ENCODE assay signal across 10 cellular contexts in the genomic region with DNA sequence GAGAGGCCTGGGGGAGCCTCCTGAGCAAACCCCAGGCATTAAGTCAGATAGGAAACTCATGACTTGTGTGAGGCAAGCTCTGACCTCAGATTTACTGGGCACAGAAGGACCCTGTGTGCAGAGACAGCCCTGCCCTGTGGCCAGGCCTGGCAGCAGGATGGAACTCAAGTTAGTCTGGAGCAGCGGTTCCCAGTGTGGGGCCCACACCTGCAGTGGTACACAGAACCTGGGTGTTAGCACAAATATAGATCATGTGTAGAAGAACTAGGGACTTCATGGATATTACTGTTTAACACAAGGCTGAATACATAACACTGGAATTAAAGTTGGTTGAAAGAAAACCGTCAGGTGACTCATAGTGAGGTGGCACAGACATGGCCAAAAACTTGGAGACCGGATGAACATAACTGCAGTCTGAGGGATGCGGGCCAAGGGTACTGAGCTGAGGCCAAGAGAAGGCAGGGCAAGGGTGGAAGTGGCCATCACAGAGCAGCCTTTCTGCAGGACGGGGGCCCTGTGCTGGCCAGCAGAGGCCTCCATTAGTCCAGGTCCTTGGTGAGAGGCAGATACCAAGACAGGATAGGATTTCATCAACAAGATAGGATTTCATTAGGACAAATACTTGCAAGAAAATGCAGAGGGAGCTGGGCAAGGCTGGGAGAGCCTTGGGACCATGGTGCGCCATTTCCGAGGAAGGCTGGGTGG. TPM values are rescaled to one million over a fixed set of nuclear protein-coding genes. Genes with fewer than 3 reads are reported as not detected.
DNase-seq lines count a peak whose midpoint lies in the region; ATAC-seq, FAIRE-seq and TF ChIP-seq lines count a peak whose summit lies in the region.
"Had no signal": no experiment of that assay in that cellular context is flagged by ENCODE, and none has a peak within 500 bp of the region (broad histone marks: within the 10 kb centered on the region; RNA-seq: fewer than 3 reads in every experiment).

No MANE protein-coding gene starts in this region.

- POLR2A ChIA-PET in A549 (lab: Yijun Ruan, JAX) (interaction anchor here (1.0 to 3.8 kb wide), 3 partner anchors 13 to 64 kb away, joined by 4 to 43 read pairs (median 13); partner anchors contain the start of gene VHL), HEK293T (lab: Yijun Ruan, JAX) (no interaction called here)

- DNase-seq in A549 (ENCODE audit: low read depth in 1 of 2, low spot score in 1 of 2) (peak; percentile 82 to 83), HTR-8/SVneo (ENCODE audit: insufficient read length, low spot score) (peak; percentile 73), choroid plexus epithelial cell (ENCODE audit: low read depth) (peak; percentile 66), mucosa of descending colon (peak in 1 of 3 donors; percentile 48), T-helper 17 cell (no peak), HEK293T (ENCODE audit: extremely low spot score) (no peak), G401 (ENCODE audit: low spot score) (no peak)
- DNase-seq: DND-41 had no signal

- ATAC-seq in A549, result peak; percentile 84 to 88
- ATAC-seq in mucosa of descending colon, result peak; percentile 7
- no peak for ATAC-seq in T-helper 17 cell
- ATAC-seq in HG03097 (IDR thresholded peaks at IDR 0.05; ENCODE audit: low FRiP score, unreplicated experiment), result no peak

- H3K4me1 Mint-ChIP-seq in T-helper 17 cell, result peaks cover 19% of the 10 kb centered on the region

- in situ Hi-C loops in G401 (cut with HindIII; ENCODE audit: low sequenced_read_pairs), result no loop called here

- intact Hi-C loops in mucosa of descending colon (cut with DNase I, micrococcal nuclease), result no loop called here

- 27% methylated on average over 7 of the region's 7 CpGs for WGBS in A549 (ENCODE audit: missing lambda C conversion rate)

- FAIRE-seq in A549 (lab: Jason Lieb, UNC) (no peak), HTR-8/SVneo (lab: Jason Lieb, UNC) (peak; percentile 16)

- peak; percentile 14 to 51; a peak in 2 of 5 replicates for TF ChIP-seq EP300 in A549 (IDR thresholded peaks at IDR 0.05)

- no peak for TF ChIP-seq POLR2A in A549 (IDR thresholded peaks at IDR 0.05; ENCODE audit: low read length)

- CTCF ChIA-PET in A549 (lab: Yijun Ruan, JAX), result interaction anchor here (0.5 to 7.8 kb wide), 10 partner anchors 8 to 83 kb away, joined by 3 to 88 read pairs (median 4); partner anchors contain the start of gene IRAK2
- CTCF ChIA-PET in HEK293T (lab: Yijun Ruan, JAX), result no interaction called here

- no peak overlapping the region for H3K4me3 Mint-ChIP-seq in T-helper 17 cell

- peak overlapping the region; percentile 75 for H3K4me2 ChIP-seq in A549

- H3K4me1 ChIP-seq in A549 (peaks cover 58% of the 10 kb centered on the region), mucosa of descending colon (ENCODE audit: low read depth) (peaks cover 18% of the 10 kb centered on the region)

- no peak for TF ChIP-seq CTCF in A549 (IDR thresholded peaks at IDR 0.05)
- peak; percentile 33 for TF ChIP-seq CTCF in choroid plexus epithelial cell (conservative IDR thresholded peaks at IDR 0.05; ENCODE audit: low read depth, low read length)
- no peak for TF ChIP-seq CTCF in mucosa of descending colon (IDR thresholded peaks at IDR 0.05)

- H3K27me3 Mint-ChIP-seq in T-helper 17 cell, result no peaks in the 10 kb centered on the region

- no peak overlapping the region for H3K4me3 ChIP-seq in A549
- H3K4me3 ChIP-seq in choroid plexus epithelial cell (ENCODE audit: low read depth, low read length), result no peak overlapping the region
- H3K4me3 ChIP-seq in mucosa of descending colon, result no peak overlapping the region

- peaks cover 8% of the 10 kb centered on the region for H3K36me3 Mint-ChIP-seq in T-helper 17 cell (ENCODE audit: low read depth)

- TF ChIP-seq RAD21 in A549 (conservative IDR thresholded peaks at IDR 0.05 in 1 of 2, IDR thresholded peaks at IDR 0.05 in 1 of 2), result 0 out of 5 replicates have a peak, but pooled peaks of 1 of the 2 experiments have one; percentile 18

- H3K27ac ChIP-seq in A549, result peak overlapping the region; percentile 83 to 89
- H3K27ac ChIP-seq: neutrophil had no signal

- H3K9me3 ChIP-seq in A549, result no peaks in the 10 kb centered on the region
- H3K9me3 ChIP-seq in mucosa of descending colon, result no peaks in the 10 kb centered on the region
- no peaks in the 10 kb centered on the region for H3K9me3 ChIP-seq in T-helper 17 cell (ENCODE audit: control insufficient read depth, low read length, poor library complexity, severe bottlenecking)
- H3K9me3 ChIP-seq: neutrophil had no signal

- no peaks in the 10 kb centered on the region for H3K36me3 ChIP-seq in mucosa of descending colon (ENCODE audit: low read depth)

- H3K27ac Mint-ChIP-seq in T-helper 17 cell, result no peak overlapping the region

TF ChIP-seq in A549, 52 proteins besides CTCF, POLR2A, EP300 and RAD21 (continues in another document):
- TF ChIP-seq TP53 (CRISPR knock-in tag; IDR thresholded peaks at IDR 0.05) (no peak), HOXB5 (CRISPR knock-in tag; IDR thresholded peaks at IDR 0.05) (no peak), FOSL2 (IDR thresholded peaks at IDR 0.05) (peak; percentile 93), FOSL2 (CRISPR knock-in tag; IDR thresholded peaks at IDR 0.05) (peak; percentile 95), ZNF302 (CRISPR knock-in tag; IDR thresholded peaks at IDR 0.05) (no peak), JUN (IDR thresholded peaks at IDR 0.05) (peak; percentile 70 to 85; a peak in 4 of 5 replicates), SMC3 (IDR thresholded peaks at IDR 0.05) (peak; percentile 36; the same call in 2 of the 3 replicates), MAX (IDR thresholded peaks at IDR 0.05) (peak; percentile 80), CEBPB (IDR thresholded peaks at IDR 0.05) (peak; percentile 35 to 59; a peak in 1 of 4 replicates), GATA3 (IDR thresholded peaks at IDR 0.05; ENCODE audit: borderline replicate concordance) (peak; percentile 72; the same call in 1 of the 2 replicates)
- TF ChIP-seq, protein P1, sequence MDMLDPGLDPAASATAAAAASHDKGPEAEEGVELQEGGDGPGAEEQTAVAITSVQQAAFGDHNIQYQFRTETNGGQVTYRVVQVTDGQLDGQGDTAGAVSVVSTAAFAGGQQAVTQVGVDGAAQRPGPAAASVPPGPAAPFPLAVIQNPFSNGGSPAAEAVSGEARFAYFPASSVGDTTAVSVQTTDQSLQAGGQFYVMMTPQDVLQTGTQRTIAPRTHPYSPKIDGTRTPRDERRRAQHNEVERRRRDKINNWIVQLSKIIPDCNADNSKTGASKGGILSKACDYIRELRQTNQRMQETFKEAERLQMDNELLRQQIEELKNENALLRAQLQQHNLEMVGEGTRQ (IDR thresholded peaks at IDR 0.05), result peak; percentile 39; the same call in 1 of the 2 replicates

TF ChIP-seq in HEK293T, 16 proteins besides CTCF, POLR2A, EP300 and RAD21:
- TF ChIP-seq LEF1 (IDR thresholded peaks at IDR 0.05; ENCODE audit: borderline replicate concordance), result no peak
- TF ChIP-seq HDGF (IDR thresholded peaks at IDR 0.05; ENCODE audit: borderline replicate concordance), result no peak

RNA-seq across cellular contexts. Expression of gene IRAK2, which starts 40.9 kb away (rescaled TPM):
- 12.5 and 15.3 TPM in 2 replicates for polyA plus RNA-seq in A549 (2011; rRNA removed)
- polyA plus RNA-seq in A549 (2012; cell fraction: cytosol; rRNA removed), result 6.9 and 9.6 TPM in 2 replicates
- polyA plus RNA-seq in A549 (2012; cell fraction: nucleus; rRNA removed), result 8.7 and 12.0 TPM in 2 replicates
- 7.8 to 9.1 TPM (median 7.9 TPM) in 3 replicates for polyA plus RNA-seq in A549 (2017; fragmentation: RNase III; extraction: RNeasy Plus Mini Kit Qiagen cat#74134 plus additional on column Dnase treatment)
- polyA minus RNA-seq in A549 (2011; rRNA and poly(A)+ RNA removed), result 11.3 and 13.5 TPM in 2 replicates
- total RNA-seq in mucosa of descending colon, result 1 to 10 TPM; 1.1 to 3.2 (median 2.4) TPM
- 1 to 10 TPM; 4.6 to 5.0 TPM for total RNA-seq in T-helper 17 cell
- total RNA-seq in G401 (2014; rRNA removed; shearing (Covaris generic)), result 2.4 and 2.5 TPM in 2 replicates

RNA-seq across cellular contexts. Expression of gene TATDN2, which starts 42.6 kb away (rescaled TPM):
- 22.4 and 27.6 TPM in 2 replicates for polyA plus RNA-seq in A549 (2011; rRNA removed)
- polyA plus RNA-seq in A549 (2012; cell fraction: cytosol; rRNA removed), result 14.1 and 19.3 TPM in 2 replicates
- 15.7 and 18.0 TPM in 2 replicates for polyA plus RNA-seq in A549 (2012; cell fraction: nucleus; rRNA removed)
- 31.7 to 36.0 TPM (median 34.9 TPM) in 3 replicates for polyA plus RNA-seq in A549 (2017; fragmentation: RNase III; extraction: RNeasy Plus Mini Kit Qiagen cat#74134 plus additional on column Dnase treatment)
- 35.4 and 40.6 TPM in 2 replicates for polyA minus RNA-seq in A549 (2011; rRNA and poly(A)+ RNA removed)
- total RNA-seq in mucosa of descending colon, result 10 to 100 TPM; 29.8 to 34.9 (median 34.4) TPM
- total RNA-seq in T-helper 17 cell, result 10 to 100 TPM; 56.8 to 63.7 TPM
- total RNA-seq in G401 (2014; rRNA removed; shearing (Covaris generic)), result 18.8 and 22.1 TPM in 2 replicates

Comparison
In these comparisons a context has a peak if more than half of its experiments do, and no peak if none do; other contexts are left out.
1. ATAC-seq: peak in A549 (2 of 2) and mucosa of descending colon (single experiment); none in T-helper 17 cell (single experiment) and HG03097 (single experiment).
2. DNase-seq: peak in A549 (2 of 2), HTR-8/SVneo (single experiment) and choroid plexus epithelial cell (single experiment); none in T-helper 17 cell (0 of 3), HEK293T (single experiment) and G401 (single experiment).